1 cellular context compared by ENCODE assay signal in the genomic region with DNA sequence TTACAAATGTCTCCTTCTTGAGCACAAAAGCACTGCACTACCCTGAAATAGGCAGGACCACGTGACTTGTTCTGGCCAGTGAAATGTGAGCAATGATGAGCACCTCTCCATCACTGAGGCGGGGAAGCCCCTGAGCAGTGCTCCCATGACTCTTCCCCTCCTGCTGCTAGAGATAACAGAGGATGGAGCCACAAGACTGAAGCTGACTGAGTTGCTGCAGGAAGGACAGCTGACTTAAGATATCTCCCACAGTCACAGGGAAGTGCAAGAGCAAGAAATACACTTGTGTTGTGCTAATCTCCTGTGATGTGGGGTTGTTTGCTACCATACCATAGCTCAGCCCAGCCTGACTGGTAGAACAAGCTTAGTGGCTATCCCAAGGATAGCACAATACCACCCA.
TF ChIP-seq lines count a peak whose summit lies in the region.

No MANE protein-coding gene starts in this region.

TF ChIP-seq in K562, 482 proteins besides CTCF, POLR2A, EP300 and RAD21 (continued from another document):
- TF ChIP-seq E2F4 (CRISPR knock-in tag; IDR thresholded peaks at IDR 0.05; ENCODE audit: low read depth) (no peak), ZBTB7A (IDR thresholded peaks at IDR 0.05; ENCODE audit: borderline replicate concordance, control insufficient read depth, low read depth, low read length) (no peak), TRIM25 (IDR thresholded peaks at IDR 0.05; ENCODE audit: borderline replicate concordance) (no peak), RAD51 (IDR thresholded peaks at IDR 0.05; ENCODE audit: borderline replicate concordance, low read depth) (peak; percentile 83), ZNF609 (CRISPR knock-in tag; IDR thresholded peaks at IDR 0.05; ENCODE audit: borderline replicate concordance) (no peak), CHCHD3 (CRISPR knock-in tag; IDR thresholded peaks at IDR 0.05) (no peak), SMC3 (conservative IDR thresholded peaks at IDR 0.05; ENCODE audit: insufficient read depth, low read depth, low read length) (no peak), RBM14 (IDR thresholded peaks at IDR 0.05; ENCODE audit: borderline replicate concordance, insufficient read depth, low read depth, low read length) (no peak), CBFA2T2 (conservative IDR thresholded peaks at IDR 0.05) (peak; percentile 48), NUFIP1 (IDR thresholded peaks at IDR 0.05; ENCODE audit: partially characterized antibody) (no peak), HDAC1 (IDR thresholded peaks at IDR 0.05) (no peak), HIVEP1 (CRISPR knock-in tag; IDR thresholded peaks at IDR 0.05) (no peak), MEIS2 (IDR thresholded peaks at IDR 0.05; ENCODE audit: partially characterized antibody) (peak; percentile 4), ZNF134 (CRISPR knock-in tag; conservative IDR thresholded peaks at IDR 0.05) (no peak), RCOR1 (IDR thresholded peaks at IDR 0.05; ENCODE audit: borderline replicate concordance in 1 of 2, low read depth in 2 of 2, low read length in 2 of 2) (0 out of 4 replicates have a peak, but pooled peaks of 1 of the 2 experiments have one; percentile 27), PRMT5 (CRISPR knock-in tag; IDR thresholded peaks at IDR 0.05) (no peak), ETV5 (CRISPR knock-in tag; IDR thresholded peaks at IDR 0.05; ENCODE audit: low read depth) (no peak), ARNT (IDR thresholded peaks at IDR 0.05) (no peak), MAFF (IDR thresholded peaks at IDR 0.05; ENCODE audit: low read length) (no peak), HNRNPH1 (optimal IDR thresholded peaks at IDR 0.05; ENCODE audit: low read depth, low read length) (no peak), ZNF174 (CRISPR knock-in tag; IDR thresholded peaks at IDR 0.05) (no peak)
- TF ChIP-seq, protein P1, sequence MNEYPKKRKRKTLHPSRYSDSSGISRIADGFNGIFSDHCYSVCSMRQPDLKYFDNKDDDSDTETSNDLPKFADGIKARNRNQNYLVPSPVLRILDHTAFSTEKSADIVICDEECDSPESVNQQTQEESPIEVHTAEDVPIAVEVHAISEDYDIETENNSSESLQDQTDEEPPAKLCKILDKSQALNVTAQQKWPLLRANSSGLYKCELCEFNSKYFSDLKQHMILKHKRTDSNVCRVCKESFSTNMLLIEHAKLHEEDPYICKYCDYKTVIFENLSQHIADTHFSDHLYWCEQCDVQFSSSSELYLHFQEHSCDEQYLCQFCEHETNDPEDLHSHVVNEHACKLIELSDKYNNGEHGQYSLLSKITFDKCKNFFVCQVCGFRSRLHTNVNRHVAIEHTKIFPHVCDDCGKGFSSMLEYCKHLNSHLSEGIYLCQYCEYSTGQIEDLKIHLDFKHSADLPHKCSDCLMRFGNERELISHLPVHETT (CRISPR knock-in tag; conservative IDR thresholded peaks at IDR 0.05 in 1 of 2, IDR thresholded peaks at IDR 0.05 in 1 of 2), result no peak
- TF ChIP-seq, protein P2, sequence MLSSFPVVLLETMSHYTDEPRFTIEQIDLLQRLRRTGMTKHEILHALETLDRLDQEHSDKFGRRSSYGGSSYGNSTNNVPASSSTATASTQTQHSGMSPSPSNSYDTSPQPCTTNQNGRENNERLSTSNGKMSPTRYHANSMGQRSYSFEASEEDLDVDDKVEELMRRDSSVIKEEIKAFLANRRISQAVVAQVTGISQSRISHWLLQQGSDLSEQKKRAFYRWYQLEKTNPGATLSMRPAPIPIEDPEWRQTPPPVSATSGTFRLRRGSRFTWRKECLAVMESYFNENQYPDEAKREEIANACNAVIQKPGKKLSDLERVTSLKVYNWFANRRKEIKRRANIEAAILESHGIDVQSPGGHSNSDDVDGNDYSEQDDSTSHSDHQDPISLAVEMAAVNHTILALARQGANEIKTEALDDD (IDR thresholded peaks at IDR 0.05), result no peak
- TF ChIP-seq, protein P3, sequence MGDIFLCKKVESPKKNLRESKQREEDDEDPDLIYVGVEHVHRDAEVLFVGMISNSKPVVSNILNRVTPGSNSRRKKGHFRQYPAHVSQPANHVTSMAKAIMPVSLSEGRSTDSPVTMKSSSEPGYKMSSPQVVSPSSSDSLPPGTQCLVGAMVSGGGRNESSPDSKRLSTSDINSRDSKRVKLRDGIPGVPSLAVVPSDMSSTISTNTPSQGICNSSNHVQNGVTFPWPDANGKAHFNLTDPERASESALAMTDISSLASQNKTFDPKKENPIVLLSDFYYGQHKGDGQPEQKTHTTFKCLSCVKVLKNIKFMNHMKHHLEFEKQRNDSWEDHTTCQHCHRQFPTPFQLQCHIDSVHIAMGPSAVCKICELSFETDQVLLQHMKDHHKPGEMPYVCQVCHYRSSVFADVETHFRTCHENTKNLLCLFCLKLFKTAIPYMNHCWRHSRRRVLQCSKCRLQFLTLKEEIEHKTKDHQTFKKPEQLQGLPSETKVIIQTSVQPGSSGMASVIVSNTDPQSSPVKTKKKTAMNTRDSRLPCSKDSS (IDR thresholded peaks at IDR 0.05; ENCODE audit: low read depth, partially characterized antibody), result no peak
- TF ChIP-seq, protein P4, sequence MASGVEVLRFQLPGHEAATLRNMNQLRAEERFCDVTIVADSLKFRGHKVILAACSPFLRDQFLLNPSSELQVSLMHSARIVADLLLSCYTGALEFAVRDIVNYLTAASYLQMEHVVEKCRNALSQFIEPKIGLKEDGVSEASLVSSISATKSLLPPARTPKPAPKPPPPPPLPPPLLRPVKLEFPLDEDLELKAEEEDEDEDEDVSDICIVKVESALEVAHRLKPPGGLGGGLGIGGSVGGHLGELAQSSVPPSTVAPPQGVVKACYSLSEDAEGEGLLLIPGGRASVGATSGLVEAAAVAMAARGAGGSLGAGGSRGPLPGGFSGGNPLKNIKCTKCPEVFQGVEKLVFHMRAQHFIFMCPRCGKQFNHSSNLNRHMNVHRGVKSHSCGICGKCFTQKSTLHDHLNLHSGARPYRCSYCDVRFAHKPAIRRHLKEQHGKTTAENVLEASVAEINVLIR (CRISPR knock-in tag; IDR thresholded peaks at IDR 0.05), result no peak
